ENCODE assay signal across 18 cellular contexts in the genomic region with DNA sequence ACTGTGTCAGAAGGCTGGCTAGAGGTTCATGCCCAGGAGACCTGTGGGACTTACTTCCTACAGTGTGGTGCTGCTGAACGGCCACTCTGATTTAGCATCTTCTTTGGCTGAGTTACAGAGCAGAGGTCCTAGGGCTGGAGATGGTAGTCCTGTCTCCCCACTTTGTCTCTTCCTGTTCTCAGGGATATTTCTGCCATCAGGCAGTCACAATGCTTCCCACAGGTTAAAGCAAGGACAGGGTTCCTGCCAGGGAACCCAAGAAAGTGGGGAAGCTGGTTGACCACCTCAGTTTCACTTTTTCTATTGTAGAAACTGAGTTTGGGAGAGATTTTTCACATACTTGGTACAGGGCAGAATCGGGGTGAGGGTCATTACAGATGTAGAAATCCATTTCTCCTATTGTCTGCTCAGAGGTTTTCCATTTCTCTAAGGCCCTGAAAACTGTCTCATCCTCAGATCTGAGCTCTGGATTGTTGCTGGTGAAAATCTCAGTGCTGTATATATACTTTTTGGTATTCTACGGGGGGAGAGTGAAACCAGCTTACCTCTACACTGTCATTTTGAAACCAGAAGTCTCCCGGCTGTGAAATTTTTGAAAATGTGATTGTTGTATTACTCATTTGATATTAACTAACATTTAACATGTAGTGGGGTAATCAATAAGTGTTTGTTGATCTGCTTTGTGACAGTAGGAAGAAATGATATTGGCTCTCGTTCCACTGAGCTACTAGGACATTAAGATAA. TPM values are rescaled to one million over a fixed set of nuclear protein-coding genes. Genes with fewer than 3 reads are reported as not detected.
DNase-seq lines count a peak whose midpoint lies in the region; ATAC-seq and TF ChIP-seq lines count a peak whose summit lies in the region.
"Had no signal": no experiment of that assay in that cellular context is flagged by ENCODE, and none has a peak within 500 bp of the region (broad histone marks: within the 10 kb centered on the region; RNA-seq: fewer than 3 reads in every experiment).

No MANE protein-coding gene starts in this region.

- no peak for TF ChIP-seq CTCF in natural killer cell (IDR thresholded peaks at IDR 0.05)
- no peak for TF ChIP-seq CTCF in dorsolateral prefrontal cortex (IDR thresholded peaks at IDR 0.05 in 54 of 56, conservative IDR thresholded peaks at IDR 0.05 in 2 of 56; ENCODE audit: low read depth in 1 of 56, partially characterized antibody in 56 of 56)

- ATAC-seq in natural killer cell treated with Interleukin-12 subunit alpha and Interleukin-12 subunit beta and Interleukin-15 and Interleukin-18, amount 100 ng/mL, for 72 hours: peak; percentile 70 to 85
- ATAC-seq in natural killer cell (no peak), GM21528 (IDR thresholded peaks at IDR 0.05; ENCODE audit: low FRiP score, unreplicated experiment) (peak; percentile 92), HG03095 (IDR thresholded peaks at IDR 0.05; ENCODE audit: unreplicated experiment) (peak; percentile 83)
- ATAC-seq in stimulated activated naive B cell treated with anti-CD40 and anti-IgM and Interleukin-4, amounts not matched to agents 10 μg/mL and 1 μg/mL and 100 μg/mL, for 72 hours (replicated peaks): peak; percentile 58 to 75
- ATAC-seq: HCT116, heart left ventricle had no signal

- no peaks in the 10 kb centered on the region for H3K27me3 ChIP-seq in dorsolateral prefrontal cortex
- H3K27me3 ChIP-seq: adrenal gland, heart left ventricle, testis had no signal

- no peak overlapping the region for H3K27ac ChIP-seq in dorsolateral prefrontal cortex
- H3K27ac ChIP-seq: adrenal gland, heart left ventricle, testis had no signal

- DNase-seq in natural killer cell treated with Interleukin-12 subunit alpha and Interleukin-12 subunit beta and Interleukin-15 and Interleukin-18, amount 100 ng/mL, for 72 hours (ENCODE audit: low spot score): no peak
- DNase-seq in natural killer cell (no peak), head of caudate nucleus (no peak), CD1c-positive myeloid dendritic cell (ENCODE audit: extremely low spot score) (no peak), dorsolateral prefrontal cortex (no peak)
- DNase-seq in stimulated activated naive B cell treated with anti-CD40 and anti-IgM and Interleukin-4, amounts not matched to agents 10 μg/mL and 1 μg/mL and 100 μg/mL, for 72 hours: no peak
- DNase-seq: adrenal gland; EL; heart left ventricle; NCI-H510A; stimulated activated CD4-positive, alpha-beta T cell treated with anti-CD3 and anti-CD28 coated beads, Interleukin-4, amount 100 ng/mL, for 4 hours; testis had no signal

- H3K4me3 Mint-ChIP-seq in natural killer cell treated with Interleukin-12 subunit alpha and Interleukin-12 subunit beta and Interleukin-15 and Interleukin-18, amount 100 ng/mL, for 72 hours: peak overlapping the region; percentile 1
- no peak overlapping the region for H3K4me3 Mint-ChIP-seq in natural killer cell
- no peak overlapping the region for H3K4me3 Mint-ChIP-seq in stimulated activated naive B cell treated with anti-CD40 and anti-IgM and Interleukin-4, amounts not matched to agents 10 μg/mL and 1 μg/mL and 100 μg/mL, for 72 hours

- peaks cover 0 to 5% of the 10 kb centered on the region in 2 donors for H3K27me3 Mint-ChIP-seq in natural killer cell treated with Interleukin-12 subunit alpha and Interleukin-12 subunit beta and Interleukin-15 and Interleukin-18, amount 100 ng/mL, for 72 hours
- no peaks in the 10 kb centered on the region for H3K27me3 Mint-ChIP-seq in natural killer cell (ENCODE audit: low read depth in 2 of 2)
- peaks cover 7 to 33% of the 10 kb centered on the region in 2 donors for H3K27me3 Mint-ChIP-seq in stimulated activated naive B cell treated with anti-CD40 and anti-IgM and Interleukin-4, amounts not matched to agents 10 μg/mL and 1 μg/mL and 100 μg/mL, for 72 hours

- H3K4me1 Mint-ChIP-seq in natural killer cell treated with Interleukin-12 subunit alpha and Interleukin-12 subunit beta and Interleukin-15 and Interleukin-18, amount 100 ng/mL, for 72 hours (ENCODE audit: low read depth in 2 of 2): peaks cover 1 to 14% of the 10 kb centered on the region in 2 donors
- peaks cover 3% of the 10 kb centered on the region in 2 donors for H3K4me1 Mint-ChIP-seq in natural killer cell
- H3K4me1 Mint-ChIP-seq in stimulated activated naive B cell treated with anti-CD40 and anti-IgM and Interleukin-4, amounts not matched to agents 10 μg/mL and 1 μg/mL and 100 μg/mL, for 72 hours: peaks cover 1 to 3% of the 10 kb centered on the region in 2 donors

- H3K4me3 ChIP-seq in dorsolateral prefrontal cortex: no peak overlapping the region
- H3K4me3 ChIP-seq: adrenal gland, heart left ventricle, lung, testis had no signal

- intact Hi-C loops in natural killer cell (cut with micrococcal nuclease): no loop called here
- intact Hi-C loops in head of caudate nucleus (cut with DNase I): no loop called here
- intact Hi-C loops in dorsolateral prefrontal cortex (cut with DNase I): no loop called here

- no peaks in the 10 kb centered on the region for H3K9me3 Mint-ChIP-seq in natural killer cell treated with Interleukin-12 subunit alpha and Interleukin-12 subunit beta and Interleukin-15 and Interleukin-18, amount 100 ng/mL, for 72 hours
- no peaks in the 10 kb centered on the region for H3K9me3 Mint-ChIP-seq in natural killer cell
- H3K9me3 Mint-ChIP-seq in stimulated activated naive B cell treated with anti-CD40 and anti-IgM and Interleukin-4, amounts not matched to agents 10 μg/mL and 1 μg/mL and 100 μg/mL, for 72 hours: peaks cover 0 to 2% of the 10 kb centered on the region in 2 donors

- no peak overlapping the region for H3K27ac Mint-ChIP-seq in natural killer cell treated with Interleukin-12 subunit alpha and Interleukin-12 subunit beta and Interleukin-15 and Interleukin-18, amount 100 ng/mL, for 72 hours
- no peak overlapping the region for H3K27ac Mint-ChIP-seq in natural killer cell
- H3K27ac Mint-ChIP-seq in stimulated activated naive B cell treated with anti-CD40 and anti-IgM and Interleukin-4, amounts not matched to agents 10 μg/mL and 1 μg/mL and 100 μg/mL, for 72 hours: no peak overlapping the region

- no peaks in the 10 kb centered on the region for H3K36me3 Mint-ChIP-seq in natural killer cell treated with Interleukin-12 subunit alpha and Interleukin-12 subunit beta and Interleukin-15 and Interleukin-18, amount 100 ng/mL, for 72 hours
- no peaks in the 10 kb centered on the region for H3K36me3 Mint-ChIP-seq in natural killer cell
- H3K36me3 Mint-ChIP-seq in stimulated activated naive B cell treated with anti-CD40 and anti-IgM and Interleukin-4, amounts not matched to agents 10 μg/mL and 1 μg/mL and 100 μg/mL, for 72 hours: no peaks in the 10 kb centered on the region

RNA-seq across cellular contexts. Expression of a gene that starts 37.0 kb away (rescaled TPM):
- total RNA-seq in natural killer cell treated with Interleukin-12 subunit alpha and Interleukin-12 subunit beta and Interleukin-15 and Interleukin-18, amount 100 ng/mL, for 72 hours: under 1 TPM; 0.19 to 0.20 TPM
- total RNA-seq in natural killer cell (not detected), dorsolateral prefrontal cortex (1 to 10 TPM in 6 of 120 experiments, under 1 TPM in 71, not detected in 43; 0.19 to 2.0 (median 0.34) TPM)
- total RNA-seq: adrenal gland, lung, progenitor cell of endocrine pancreas, SK-MEL-5 had no signal

Comparison
In these comparisons a context has a peak if more than half of its experiments do, and no peak if none do; other contexts are left out.
1. ATAC-seq: peak in natural killer cell treated with Interleukin-12 subunit alpha and Interleukin-12 subunit beta and Interleukin-15 and Interleukin-18, amount 100 ng/mL, for 72 hours (2 of 2), GM21528 (single experiment), HG03095 (single experiment) and stimulated activated naive B cell treated with anti-CD40 and anti-IgM and Interleukin-4, amounts not matched to agents 10 μg/mL and 1 μg/mL and 100 μg/mL, for 72 hours (2 of 2); none in natural killer cell (0 of 3).